9 cellular contexts compared by ENCODE assay signal in the genomic region with DNA sequence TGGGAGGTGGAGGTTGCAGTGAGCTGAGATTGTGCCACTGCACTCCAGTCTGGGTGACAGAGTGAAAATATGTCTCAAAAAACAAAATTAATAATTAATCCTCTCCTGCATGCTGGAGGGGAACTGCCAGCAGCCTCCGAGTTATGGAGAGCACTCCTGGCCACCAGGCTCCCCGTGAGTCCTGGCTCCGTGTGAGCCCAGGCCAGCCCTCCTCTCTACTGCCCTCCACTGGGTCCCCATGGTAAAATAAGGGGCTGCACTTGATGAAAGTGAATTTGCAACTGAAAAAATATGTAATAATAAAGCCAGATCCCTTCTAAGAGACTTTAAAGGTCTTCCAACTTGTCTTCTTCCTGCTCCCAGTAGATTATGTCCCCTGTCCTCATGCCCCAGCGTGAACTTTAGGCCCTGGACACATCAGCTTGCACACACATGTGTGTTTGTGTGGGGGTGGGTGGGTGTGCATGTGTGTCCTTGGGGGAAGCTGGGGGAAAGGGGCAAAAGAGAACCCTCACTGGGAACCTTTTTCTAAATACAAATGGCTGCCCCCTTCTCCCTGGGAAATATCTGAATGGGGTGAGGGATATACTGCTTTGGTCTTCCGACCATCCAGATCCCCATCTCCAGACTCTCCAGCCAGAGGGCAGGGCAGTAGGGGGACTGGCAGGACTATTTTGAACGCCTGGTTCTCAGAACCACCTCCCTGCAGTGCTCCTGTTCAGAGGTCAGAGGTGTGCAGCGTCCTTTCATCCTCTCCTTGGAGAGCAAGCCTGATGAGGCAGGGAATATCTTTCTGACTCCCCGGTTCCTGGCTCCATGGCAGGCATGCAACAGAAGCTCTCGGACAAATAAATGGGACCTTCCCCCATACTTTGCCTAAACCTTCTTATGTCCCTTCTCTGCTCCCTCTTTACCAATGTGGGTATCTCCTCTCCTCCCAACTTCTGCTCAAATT. TPM values are rescaled to one million over a fixed set of nuclear protein-coding genes. Genes with fewer than 3 reads are reported as not detected.
DNase-seq lines count a peak whose midpoint lies in the region; ATAC-seq and TF ChIP-seq lines count a peak whose summit lies in the region.
"Had no signal": no experiment of that assay in that cellular context is flagged by ENCODE, and none has a peak within 500 bp of the region (broad histone marks: within the 10 kb centered on the region; RNA-seq: fewer than 3 reads in every experiment).

No MANE protein-coding gene starts in this region.

- TF ChIP-seq CTCF in CD4-positive, alpha-beta T cell (IDR thresholded peaks at IDR 0.05): no peak
- peak; percentile 77 for TF ChIP-seq CTCF in left ventricle myocardium inferior (IDR thresholded peaks at IDR 0.05; ENCODE audit: borderline replicate concordance)

- CTCF ChIA-PET in CD4-positive, alpha-beta T cell (lab: Charles Lee): no interaction called here
- CTCF ChIA-PET in T-cell (lab: Charles Lee): no interaction called here

- intact Hi-C loops in CD4-positive, alpha-beta T cell (cut with DNase I, micrococcal nuclease): no loop called here
- intact Hi-C loops in left ventricle myocardium inferior (cut with micrococcal nuclease): no loop called here

- no peaks in the 10 kb centered on the region for H3K9me3 Mint-ChIP-seq in CD4-positive, alpha-beta T cell
- H3K9me3 Mint-ChIP-seq in T-cell: no peaks in the 10 kb centered on the region

- no peak overlapping the region for H3K27ac Mint-ChIP-seq in CD4-positive, alpha-beta T cell
- no peak overlapping the region for H3K27ac Mint-ChIP-seq in T-cell

- ATAC-seq in CD4-positive, alpha-beta T cell (ENCODE audit: poor library complexity): peak; percentile 41
- peak; percentile 85 for ATAC-seq in GM21360 (IDR thresholded peaks at IDR 0.05; ENCODE audit: unreplicated experiment)
- peak in 3 of 4 experiments; percentile 46 to 55 (median 49) for ATAC-seq in T-cell (replicated peaks in 1 of 4)
- no peak for ATAC-seq in GM21825 (IDR thresholded peaks at IDR 0.05; ENCODE audit: unreplicated experiment)

- POLR2A ChIA-PET in CD4-positive, alpha-beta T cell (lab: Charles Lee): no interaction called here
- POLR2A ChIA-PET in T-cell (lab: Charles Lee): no interaction called here

- H3K27me3 ChIP-seq in CD4-positive, alpha-beta T cell (ENCODE audit: control insufficient read depth, insufficient read depth, low read length): no peaks in the 10 kb centered on the region
- H3K27me3 ChIP-seq in left ventricle myocardium inferior (ENCODE audit: low read depth): peaks cover 4% of the 10 kb centered on the region
- H3K27me3 ChIP-seq in effector memory CD4-positive, alpha-beta T cell (replicated peaks; ENCODE audit: control insufficient read depth, insufficient read depth, low read length, poor library complexity, severe bottlenecking): no peaks in the 10 kb centered on the region
- H3K27me3 ChIP-seq: right lobe of liver had no signal

- no peaks in the 10 kb centered on the region for H3K27me3 Mint-ChIP-seq in CD4-positive, alpha-beta T cell
- H3K27me3 Mint-ChIP-seq in T-cell: no peaks in the 10 kb centered on the region

- no peaks in the 10 kb centered on the region for H3K36me3 Mint-ChIP-seq in CD4-positive, alpha-beta T cell (ENCODE audit: low read depth)
- H3K36me3 Mint-ChIP-seq in T-cell: no peaks in the 10 kb centered on the region

- no peak overlapping the region for H3K4me3 ChIP-seq in left ventricle myocardium inferior
- no peak overlapping the region for H3K4me3 ChIP-seq in effector memory CD4-positive, alpha-beta T cell (ENCODE audit: insufficient read depth, low read depth, low read length, poor library complexity, severe bottlenecking)
- H3K4me3 ChIP-seq: right lobe of liver had no signal

- H3K4me1 Mint-ChIP-seq in CD4-positive, alpha-beta T cell (ENCODE audit: low read depth): no peaks in the 10 kb centered on the region
- no peaks in the 10 kb centered on the region for H3K4me1 Mint-ChIP-seq in T-cell

- DNase-seq in CD4-positive, alpha-beta T cell: no peak
- DNase-seq in T-cell: peak in 11 of 34 experiments; percentile 10 to 45 (median 21)
- peak; percentile 48 for DNase-seq in left ventricle myocardium inferior
- DNase-seq in effector memory CD4-positive, alpha-beta T cell: no peak
- DNase-seq in NCI-H774 (lab: John Stamatoyannopoulos, UW): no peak
- no peak for DNase-seq in pons (ENCODE audit: low spot score)

- no peaks in the 10 kb centered on the region for H3K9me3 ChIP-seq in CD4-positive, alpha-beta T cell (ENCODE audit: control insufficient read depth, low read length)
- H3K9me3 ChIP-seq in left ventricle myocardium inferior (replicated peaks): no peaks in the 10 kb centered on the region
- H3K9me3 ChIP-seq in effector memory CD4-positive, alpha-beta T cell (ENCODE audit: control insufficient read depth, low read length): no peaks in the 10 kb centered on the region
- H3K9me3 ChIP-seq: right lobe of liver had no signal

- H3K4me1 ChIP-seq in left ventricle myocardium inferior: peaks cover 23% of the 10 kb centered on the region
- no peaks in the 10 kb centered on the region for H3K4me1 ChIP-seq in effector memory CD4-positive, alpha-beta T cell (ENCODE audit: control insufficient read depth, insufficient read depth, low read length, poor library complexity, severe bottlenecking)

- no peak overlapping the region for H3K4me3 Mint-ChIP-seq in CD4-positive, alpha-beta T cell
- no peak overlapping the region for H3K4me3 Mint-ChIP-seq in T-cell

- no peaks in the 10 kb centered on the region for H3K36me3 ChIP-seq in left ventricle myocardium inferior
- no peaks in the 10 kb centered on the region for H3K36me3 ChIP-seq in effector memory CD4-positive, alpha-beta T cell (ENCODE audit: control insufficient read depth, insufficient read depth, low read length)
- H3K36me3 ChIP-seq: right lobe of liver had no signal

- no peak overlapping the region for H3K27ac ChIP-seq in CD4-positive, alpha-beta T cell (ENCODE audit: low read depth, low read length)
- H3K27ac ChIP-seq in left ventricle myocardium inferior (replicated peaks): peak overlapping the region; percentile 6
- H3K27ac ChIP-seq in effector memory CD4-positive, alpha-beta T cell (ENCODE audit: insufficient read depth, low read length, poor library complexity, severe bottlenecking): no peak overlapping the region
- H3K27ac ChIP-seq: right lobe of liver had no signal

RNA-seq across cellular contexts. Expression of gene NEK2, which starts 26.2 kb away (rescaled TPM):
- not detected for total RNA-seq in CD4-positive, alpha-beta T cell
- total RNA-seq in T-cell: under 1 TPM; 0.16 to 0.63 (median 0.37) TPM
- total RNA-seq in left ventricle myocardium inferior: 0.19 TPM
